In genomic region chr6:33428219-33428890, GRCh38 we compare ENCODE assay signal across 8 cellular contexts. TPM values are rescaled to one million over a fixed set of nuclear protein-coding genes. Genes with fewer than 3 reads are reported as not detected.
DNase-seq lines count a peak whose midpoint lies in the region; ATAC-seq and TF ChIP-seq lines count a peak whose summit lies in the region.

No MANE protein-coding gene starts in this region.

- no peak for DNase-seq in AG04450 (ENCODE audit: low read depth, low spot score)
- peak; percentile 75 for DNase-seq in RKO (ENCODE audit: low spot score)
- peak; percentile 23 to 35 (median 32) for DNase-seq in body of pancreas
- peak; percentile 15 for DNase-seq in kidney glomerular epithelial cell (lab: John Stamatoyannopoulos, UW)
- DNase-seq in stimulated activated naive CD4-positive, alpha-beta T cell treated with Interleukin-2 at 50 U/mL for 16 hours (lab: John Stamatoyannopoulos, UW) = peak; percentile 27

- no peak for TF ChIP-seq POLR2A in body of pancreas (IDR thresholded peaks at IDR 0.05)

- ATAC-seq in body of pancreas = peak; percentile 8
- ATAC-seq in GM21619 (IDR thresholded peaks at IDR 0.05; ENCODE audit: unreplicated experiment) = no peak
- ATAC-seq in GM18498 (IDR thresholded peaks at IDR 0.05; ENCODE audit: unreplicated experiment) = no peak

- H3K4me3 ChIP-seq in AG04450 (ENCODE audit: low read depth, low read length) = peak overlapping the region; percentile 73
- no peak overlapping the region for H3K4me3 ChIP-seq in body of pancreas

- H3K27ac ChIP-seq in AG04450 (ENCODE audit: low read depth, low read length) (no peak overlapping the region), body of pancreas (peak overlapping the region in 2 of 4 donors; percentile 37 to 49)

- POLR2A ChIA-PET in AG04450 (lab: Yijun Ruan, JAX) = interaction anchor here (1.0 kb wide), 1 partner anchor 110 kb away, joined by 17 read pairs; no protein-coding TSS in a partner anchor

- WGBS in body of pancreas, 2 donors = 5 to 15% methylated on average over 12 to 16 of the region's 33 CpGs

- intact Hi-C loops in body of pancreas (cut with DNase I) = no loop called here

- no peaks in the 10 kb centered on the region for H3K9me3 ChIP-seq in AG04450 (ENCODE audit: control insufficient read depth, insufficient read depth, low read length)
- no peaks in the 10 kb centered on the region for H3K9me3 ChIP-seq in body of pancreas

- H3K27me3 ChIP-seq in AG04450 (ENCODE audit: control insufficient read depth, insufficient read depth, low read length) = no peaks in the 10 kb centered on the region
- H3K27me3 ChIP-seq in body of pancreas = no peaks in the 10 kb centered on the region

- H3K36me3 ChIP-seq in body of pancreas (replicated peaks in 1 of 2; ENCODE audit: insufficient read depth in 1 of 2, low read depth in 2 of 2) = no peaks in the 10 kb centered on the region

- peak; percentile 35 for TF ChIP-seq CTCF in AG04450 (IDR thresholded peaks at IDR 0.05; ENCODE audit: low read depth, low read length)
- TF ChIP-seq CTCF in GM12873 (IDR thresholded peaks at IDR 0.05; ENCODE audit: insufficient read depth, low read depth, low read length, missing control alignments) = peak; percentile 67
- peak in 6 of 7 experiments; percentile 11 to 50 (median 34) for TF ChIP-seq CTCF in body of pancreas (IDR thresholded peaks at IDR 0.05)

- peaks cover 28% of the 10 kb centered on the region for H3K4me1 ChIP-seq in body of pancreas

- CTCF ChIA-PET in AG04450 (lab: Charles Lee) = interaction anchor here (1.1 kb wide), 1 partner anchor 9 kb away, joined by 3 read pairs; the partner anchor contains the start of gene SYNGAP1

RNA-seq across cellular contexts. Expression of gene SYNGAP1, which starts 8.5 kb away (rescaled TPM):
- 5.3 and 6.5 TPM in 2 replicates for polyA plus RNA-seq in AG04450 (2011; rRNA removed)
- polyA minus RNA-seq in AG04450 (2011; rRNA and poly(A)+ RNA removed) = 7.9 and 9.1 TPM in 2 replicates
- total RNA-seq in body of pancreas = 1 to 10 TPM; 5.4 to 5.6 TPM

RNA-seq across cellular contexts. Expression of gene CUTA, which starts 10.4 kb away (rescaled TPM):
- 298 and 340 TPM in 2 replicates for polyA plus RNA-seq in AG04450 (2011; rRNA removed)
- polyA minus RNA-seq in AG04450 (2011; rRNA and poly(A)+ RNA removed) = 153 and 179 TPM in 2 replicates
- 100 to 1,000 TPM in 1 of 2 donors, 10 to 100 TPM in 1; 87.7 to 126 TPM for total RNA-seq in body of pancreas

RNA-seq across cellular contexts. Expression of gene PHF1, which starts 17.5 kb away (rescaled TPM):
- 26.6 and 29.7 TPM in 2 replicates for polyA plus RNA-seq in AG04450 (2011; rRNA removed)
- 23.6 and 32.0 TPM in 2 replicates for polyA minus RNA-seq in AG04450 (2011; rRNA and poly(A)+ RNA removed)
- total RNA-seq in body of pancreas = 10 to 100 TPM; 58.3 to 73.9 TPM

RNA-seq across cellular contexts. Expression of gene ZBTB9, which starts 26.0 kb away (rescaled TPM):
- 5.8 and 6.0 TPM in 2 replicates for polyA plus RNA-seq in AG04450 (2011; rRNA removed)
- polyA minus RNA-seq in AG04450 (2011; rRNA and poly(A)+ RNA removed) = 7.7 and 8.0 TPM in 2 replicates
- total RNA-seq in body of pancreas = 1 to 10 TPM; 1.8 to 5.3 TPM

RNA-seq across cellular contexts. Expression of gene KIFC1, which starts 36.7 kb away (rescaled TPM):
- polyA plus RNA-seq in AG04450 (2011; rRNA removed) = 10.2 TPM in 2 replicates
- polyA minus RNA-seq in AG04450 (2011; rRNA and poly(A)+ RNA removed) = 13.0 and 14.6 TPM in 2 replicates
- total RNA-seq in body of pancreas = under 1 TPM in 1 of 2 donors, not detected in 1; 0.66 TPM
